Comparison of ENCODE assay signal across 17 cellular contexts in the genomic region with DNA sequence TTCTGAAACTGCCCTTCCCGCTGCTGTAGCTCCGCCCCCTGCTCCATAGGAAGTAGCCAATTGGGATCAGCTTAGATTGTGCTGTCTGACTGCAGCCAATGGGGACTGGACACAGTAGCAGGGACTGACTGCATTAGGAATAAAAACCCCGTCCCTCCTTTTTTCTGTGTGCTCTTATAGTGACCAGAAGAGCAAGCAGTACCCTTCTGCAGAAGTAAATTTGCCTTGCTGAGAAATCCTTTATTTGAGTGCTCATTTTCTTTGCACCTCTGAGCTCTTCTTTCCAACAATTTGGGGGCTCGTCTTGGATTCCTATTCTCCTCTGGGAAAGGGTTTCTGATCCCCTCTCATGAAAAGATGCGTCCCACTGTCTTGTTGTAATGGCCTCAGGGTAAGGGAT. TPM values are rescaled to one million over a fixed set of nuclear protein-coding genes. Genes with fewer than 3 reads are reported as not detected.
DNase-seq lines count a peak whose midpoint lies in the region; ATAC-seq and TF ChIP-seq lines count a peak whose summit lies in the region.
"Had no signal": no experiment of that assay in that cellular context is flagged by ENCODE, and none has a peak within 500 bp of the region (broad histone marks: within the 10 kb centered on the region; RNA-seq: fewer than 3 reads in every experiment).

No MANE protein-coding gene starts in this region.

- intact Hi-C loops in activated CD4-positive, alpha-beta T cell treated with anti-CD3 and anti-CD28 coated beads, Interleukin-2, amount 10 ng/mL, durations not matched to agents 24 days and 14 days (cut with micrococcal nuclease): no loop called here
- intact Hi-C loops in MCF 10A (cut with micrococcal nuclease): no loop called here

- no peak for ATAC-seq in GM23338
- ATAC-seq: A549 had no signal

- BruUV-seq in MCF 10A (replicated peaks; lab: Mats Ljungman, UMichigan): no TSS peak

- H3K4me2 ChIP-seq in GM23338: no peak overlapping the region
- H3K4me2 ChIP-seq: A549, BLaER1 had no signal

- POLR2A ChIA-PET in MCF 10A (lab: Yijun Ruan, JAX): no interaction called here

- H4K20me1 ChIP-seq in GM23338 (replicated peaks; ENCODE audit: insufficient read depth): no peaks in the 10 kb centered on the region
- H4K20me1 ChIP-seq: BLaER1 had no signal

- H3K4me1 Mint-ChIP-seq in GM23338 (no peaks in the 10 kb centered on the region), MCF 10A (ENCODE audit: insufficient read depth, unreplicated experiment) (peaks cover 4% of the 10 kb centered on the region)
- no peaks in the 10 kb centered on the region for H3K4me1 Mint-ChIP-seq in activated CD4-positive, alpha-beta T cell treated with anti-CD3 and anti-CD28 coated beads, Interleukin-2, amount 10 ng/mL, durations not matched to agents 24 days and 14 days
- H3K4me1 Mint-ChIP-seq: CD8-positive, alpha-beta memory T cell had no signal

- H3K4me1 ChIP-seq in GM23338 (ENCODE audit: insufficient read depth): no peaks in the 10 kb centered on the region
- H3K4me1 ChIP-seq: A549, BLaER1, Caco-2, HAP-1 had no signal

- TF ChIP-seq CTCF in GM23338 (conservative IDR thresholded peaks at IDR 0.05; ENCODE audit: low read depth in 2 of 2): no peak
- TF ChIP-seq CTCF in choroid plexus epithelial cell (conservative IDR thresholded peaks at IDR 0.05; ENCODE audit: low read depth, low read length): no peak
- TF ChIP-seq CTCF in MCF 10A (IDR thresholded peaks at IDR 0.05; ENCODE audit: unreplicated experiment): no peak
- no peak for TF ChIP-seq CTCF in GM10266 (IDR thresholded peaks at IDR 0.05; ENCODE audit: control insufficient read depth, insufficient read depth, low read depth, missing control alignments)

- H3K27ac ChIP-seq in GM23338 (ENCODE audit: low read depth): no peak overlapping the region
- H3K27ac ChIP-seq: A549, BLaER1, HL-60 had no signal

- H3K4me3 Mint-ChIP-seq in GM23338 (no peak overlapping the region), MCF 10A (ENCODE audit: unreplicated experiment) (no peak overlapping the region)
- no peak overlapping the region for H3K4me3 Mint-ChIP-seq in activated CD4-positive, alpha-beta T cell treated with anti-CD3 and anti-CD28 coated beads, Interleukin-2, amount 10 ng/mL, durations not matched to agents 24 days and 14 days
- H3K4me3 Mint-ChIP-seq: CD8-positive, alpha-beta memory T cell; HFFc6 had no signal

- H3K27ac Mint-ChIP-seq in GM23338: no peak overlapping the region
- no peak overlapping the region for H3K27ac Mint-ChIP-seq in activated CD4-positive, alpha-beta T cell treated with anti-CD3 and anti-CD28 coated beads, Interleukin-2, amount 10 ng/mL, durations not matched to agents 24 days and 14 days
- H3K27ac Mint-ChIP-seq in MCF 10A (ENCODE audit: low read depth, unreplicated experiment): no peak overlapping the region
- H3K27ac Mint-ChIP-seq: CD8-positive, alpha-beta memory T cell; HFFc6 had no signal

- H3K27me3 ChIP-seq in GM23338 (ENCODE audit: insufficient read depth): no peaks in the 10 kb centered on the region
- H3K27me3 ChIP-seq: BLaER1 had no signal

- H3K36me3 Mint-ChIP-seq in GM23338 (ENCODE audit: low read depth) (peaks cover 46% of the 10 kb centered on the region), MCF 10A (ENCODE audit: insufficient read depth, unreplicated experiment) (no peaks in the 10 kb centered on the region)
- no peaks in the 10 kb centered on the region for H3K36me3 Mint-ChIP-seq in activated CD4-positive, alpha-beta T cell treated with anti-CD3 and anti-CD28 coated beads, Interleukin-2, amount 10 ng/mL, durations not matched to agents 24 days and 14 days (ENCODE audit: low read depth)
- H3K36me3 Mint-ChIP-seq: CD8-positive, alpha-beta memory T cell had no signal

- peaks cover 8% of the 10 kb centered on the region; the same call in 1 of the 2 replicates for H3K36me3 ChIP-seq in GM23338 (ENCODE audit: insufficient read depth)
- H3K36me3 ChIP-seq: BLaER1, HAP-1 had no signal

- H3K27me3 Mint-ChIP-seq in GM23338 (ENCODE audit: insufficient read depth, low read depth, poor library complexity): no peaks in the 10 kb centered on the region
- H3K27me3 Mint-ChIP-seq in activated CD4-positive, alpha-beta T cell treated with anti-CD3 and anti-CD28 coated beads, Interleukin-2, amount 10 ng/mL, durations not matched to agents 24 days and 14 days: no peaks in the 10 kb centered on the region
- no peaks in the 10 kb centered on the region for H3K27me3 Mint-ChIP-seq in MCF 10A (ENCODE audit: insufficient read depth, unreplicated experiment)
- H3K27me3 Mint-ChIP-seq: CD8-positive, alpha-beta memory T cell had no signal

- CTCF ChIA-PET in MCF 10A (lab: Yijun Ruan, JAX): no interaction called here

- H3K4me3 ChIP-seq in GM23338 (no peak overlapping the region), choroid plexus epithelial cell (ENCODE audit: low read depth, low read length) (no peak overlapping the region)
- H3K4me3 ChIP-seq: A549, BLaER1, HAP-1 had no signal

- no peaks in the 10 kb centered on the region for H3F3A ChIP-seq in GM23338 (replicated peaks; ENCODE audit: low read depth)

- peaks cover 85% of the 10 kb centered on the region for H3K9me3 Mint-ChIP-seq in GM23338
- peaks cover 15% of the 10 kb centered on the region for H3K9me3 Mint-ChIP-seq in activated CD4-positive, alpha-beta T cell treated with anti-CD3 and anti-CD28 coated beads, Interleukin-2, amount 10 ng/mL, durations not matched to agents 24 days and 14 days
- peaks cover 46% of the 10 kb centered on the region for H3K9me3 Mint-ChIP-seq in MCF 10A (ENCODE audit: unreplicated experiment)

- peak; percentile 49 for DNase-seq in GM23338 (ENCODE audit: low spot score)
- DNase-seq in OCI-M1 (lab: John Stamatoyannopoulos, UW): peak; percentile 12
- DNase-seq in choroid plexus epithelial cell (ENCODE audit: low read depth): peak; percentile 1
- no peak for DNase-seq in activated CD4-positive, alpha-beta T cell treated with anti-CD3 and anti-CD28 coated beads, Interleukin-2, amount 10 ng/mL, durations not matched to agents 24 days and 14 days
- DNase-seq in MCF 10A (ENCODE audit: unreplicated experiment): no peak
- no peak for DNase-seq in GM10266 (ENCODE audit: extremely low spot score)
- DNase-seq in islet precursor cell: no peak
- DNase-seq: Caco-2; CD8-positive, alpha-beta memory T cell; DMS79; HFFc6 had no signal

- no peaks in the 10 kb centered on the region for H3K9me2 ChIP-seq in GM23338 (ENCODE audit: insufficient read depth)

- H3K79me2 ChIP-seq in GM23338 (replicated peaks; ENCODE audit: insufficient read depth): no peaks in the 10 kb centered on the region

- H2AFZ ChIP-seq in GM23338: no peak overlapping the region

TF ChIP-seq in GM23338, 12 proteins besides CTCF, POLR2A, EP300 and RAD21:
- TF ChIP-seq STAT1 (IDR thresholded peaks at IDR 0.05; ENCODE audit: unreplicated experiment) (no peak), POLR2AphosphoS5 (IDR thresholded peaks at IDR 0.05; ENCODE audit: low read depth) (no peak), EZH2 (IDR thresholded peaks at IDR 0.05; ENCODE audit: low read depth, unreplicated experiment) (no peak), EZH2phosphoT487 (IDR thresholded peaks at IDR 0.05; ENCODE audit: unreplicated experiment) (no peak), JUNB (IDR thresholded peaks at IDR 0.05; ENCODE audit: unreplicated experiment) (no peak), ZNF331 (CRISPR knock-in tag; IDR thresholded peaks at IDR 0.05; ENCODE audit: low read depth) (no peak)

RNA-seq across cellular contexts. Expression of gene OR2L13, which starts 16.2 kb away (rescaled TPM):
- not detected in 2 replicates for total RNA-seq in GM23338 (2014; rRNA removed; shearing (Covaris generic))
- not detected in 2 replicates for polyA plus RNA-seq in GM23338 (2016; fragmentation: Nextera tagmentation; extraction: Ambion mirVana)
- total RNA-seq in activated CD4-positive, alpha-beta T cell treated with anti-CD3 and anti-CD28 coated beads, Interleukin-2, amount 10 ng/mL, durations not matched to agents 24 days and 14 days: not detected in 2 replicates
- not detected in 2 replicates for total RNA-seq in MCF 10A (2022)
- total RNA-seq: Caco-2; CD8-positive, alpha-beta memory T cell; G401; H1; HFFc6 had no signal
- polyA plus RNA-seq: A549; CD8-positive, alpha-beta memory T cell; H1 had no signal

RNA-seq across cellular contexts. Expression of gene OR2M5, which starts 33.8 kb away (rescaled TPM):
- total RNA-seq in GM23338 (2014; rRNA removed; shearing (Covaris generic)): not detected in 2 replicates
- polyA plus RNA-seq in GM23338 (2016; fragmentation: Nextera tagmentation; extraction: Ambion mirVana): not detected in 2 replicates
- not detected in 2 replicates for total RNA-seq in activated CD4-positive, alpha-beta T cell treated with anti-CD3 and anti-CD28 coated beads, Interleukin-2, amount 10 ng/mL, durations not matched to agents 24 days and 14 days
- not detected in 2 replicates for total RNA-seq in MCF 10A (2022)
- total RNA-seq: Caco-2; CD8-positive, alpha-beta memory T cell; G401; H1; HFFc6 had no signal
- polyA plus RNA-seq: A549; CD8-positive, alpha-beta memory T cell; H1 had no signal

Comparison
In these comparisons a context has a peak if more than half of its experiments do, and no peak if none do; other contexts are left out.
1. DNase-seq: peak in GM23338 (single experiment), OCI-M1 (single experiment) and choroid plexus epithelial cell (single experiment); none in activated CD4-positive, alpha-beta T cell treated with anti-CD3 and anti-CD28 coated beads, Interleukin-2, amount 10 ng/mL, durations not matched to agents 24 days and 14 days (single experiment), MCF 10A (single experiment), GM10266 (single experiment) and islet precursor cell (single experiment).